8 cellular contexts compared by ENCODE assay signal in genomic region chr17:78359936-78360370, GRCh38. TPM values are rescaled to one million over a fixed set of nuclear protein-coding genes. Genes with fewer than 3 reads are reported as not detected.
DNase-seq lines count a peak whose midpoint lies in the region; ATAC-seq and TF ChIP-seq lines count a peak whose summit lies in the region.

TSS of gene SOCS3 (minus strand) at chr17:78360077. CDS start at chr17:78359095, 982 bp downstream.

- POLR2A ChIA-PET in activated CD4-positive, alpha-beta T cell treated with anti-CD3 and anti-CD28 coated beads, Interleukin-2, amount 10 ng/mL, durations not matched to agents 7 days and 5 days (lab: Charles Lee): interaction anchor here (1.3 kb wide), 1 partner anchor 109 kb away, joined by 4 read pairs; no protein-coding TSS in a partner anchor

- H3K9me3 Mint-ChIP-seq in activated CD4-positive, alpha-beta T cell treated with anti-CD3 and anti-CD28 coated beads, Interleukin-2, amount 10 ng/mL, durations not matched to agents 7 days and 5 days: no peaks in the 10 kb centered on the region

- H3K4me3 ChIP-seq in colonic mucosa: peak within 1 kb of the TSS; percentile 83

- H3K27me3 ChIP-seq in colonic mucosa: no peaks in the 10 kb centered on the region

- H3K36me3 Mint-ChIP-seq in activated CD4-positive, alpha-beta T cell treated with anti-CD3 and anti-CD28 coated beads, Interleukin-2, amount 10 ng/mL, durations not matched to agents 7 days and 5 days (ENCODE audit: low read depth): peaks cover 29% of the 10 kb centered on the region

- peak within 1 kb of the TSS; percentile 96 for H3K27ac ChIP-seq in colonic mucosa

- H3K9me3 ChIP-seq in colonic mucosa: no peaks in the 10 kb centered on the region

- peak within 1 kb of the TSS; percentile 89 for H3K27ac Mint-ChIP-seq in activated CD4-positive, alpha-beta T cell treated with anti-CD3 and anti-CD28 coated beads, Interleukin-2, amount 10 ng/mL, durations not matched to agents 7 days and 5 days

- peaks cover 50% of the 10 kb centered on the region for H3K4me1 Mint-ChIP-seq in activated CD4-positive, alpha-beta T cell treated with anti-CD3 and anti-CD28 coated beads, Interleukin-2, amount 10 ng/mL, durations not matched to agents 7 days and 5 days

- intact Hi-C loops in colonic mucosa (cut with DNase I) (loop anchor here (2.0 to 5.0 kb wide), 2 partner anchors 48 to 63 kb away; no protein-coding TSS in a partner anchor), left colon (cut with DNase I, micrococcal nuclease) (loop anchor here in 1 of 2 donors (5.0 kb wide), 1 partner anchor 62 kb away; no protein-coding TSS in a partner anchor)

- DNase-seq in NCI-H524 treated with DMSO at 0.1 percent for 48 hours (lab: John Stamatoyannopoulos, UW): peak; percentile 40
- peak; percentile 97 for DNase-seq in activated CD4-positive, alpha-beta T cell treated with anti-CD3 and anti-CD28 coated beads, Interleukin-2, amount 10 ng/mL, durations not matched to agents 7 days and 5 days
- peak; percentile 96 for DNase-seq in colonic mucosa
- peak; percentile 93 to 95 for DNase-seq in left colon
- DNase-seq in stimulated activated CD4-positive, alpha-beta T cell treated with anti-CD3 and anti-CD28 coated beads, Interleukin-1b, Interleukin-23, amount 100 ng/mL, for 24 hours (ENCODE audit: low read depth in 4 of 4, low spot score in 1 of 4): peak; percentile 83 to 96 (median 94)
- DNase-seq in cerebellar nuclear complex (lab: John Stamatoyannopoulos, UW): no peak

- TF ChIP-seq CTCF in colonic mucosa (IDR thresholded peaks at IDR 0.05): no peak

- peak; percentile 31 for ATAC-seq in GM18505 (IDR thresholded peaks at IDR 0.05; ENCODE audit: unreplicated experiment)
- peak; percentile 39 for ATAC-seq in HG03354 (IDR thresholded peaks at IDR 0.05; ENCODE audit: poor library complexity, severe bottlenecking, unreplicated experiment)
- peak; percentile 84 for ATAC-seq in left colon

- H3K4me3 Mint-ChIP-seq in activated CD4-positive, alpha-beta T cell treated with anti-CD3 and anti-CD28 coated beads, Interleukin-2, amount 10 ng/mL, durations not matched to agents 7 days and 5 days: peak within 1 kb of the TSS; percentile 82

- H3K36me3 ChIP-seq in colonic mucosa: peaks cover 6% of the 10 kb centered on the region

- peak within 1 kb of the TSS; percentile 78 to 96 for H3K9ac ChIP-seq in colonic mucosa (ENCODE audit: low read depth in 2 of 2, low read length in 2 of 2)

- peak; percentile 72 for TF ChIP-seq POLR2A in GM18505 (IDR thresholded peaks at IDR 0.05; ENCODE audit: borderline replicate concordance, extremely low read depth, insufficient read depth, insufficient read length)

- peaks cover 7% of the 10 kb centered on the region for H3K4me1 ChIP-seq in colonic mucosa

- CTCF ChIA-PET in activated CD4-positive, alpha-beta T cell treated with anti-CD3 and anti-CD28 coated beads, Interleukin-2, amount 10 ng/mL, durations not matched to agents 7 days and 5 days (lab: Charles Lee): interaction anchor here (0.6 to 3.5 kb wide), 12 partner anchors 13 to 844 kb away, joined by 3 to 56 read pairs (median 4); no protein-coding TSS in a partner anchor

- H3K27me3 Mint-ChIP-seq in activated CD4-positive, alpha-beta T cell treated with anti-CD3 and anti-CD28 coated beads, Interleukin-2, amount 10 ng/mL, durations not matched to agents 7 days and 5 days: peaks cover 3% of the 10 kb centered on the region

RNA-seq across cellular contexts. Expression of gene SOCS3, which starts in this region (rescaled TPM):
- total RNA-seq in activated CD4-positive, alpha-beta T cell treated with anti-CD3 and anti-CD28 coated beads, Interleukin-2, amount 10 ng/mL, durations not matched to agents 7 days and 5 days: 10 to 100 TPM; 22.2 to 24.4 TPM
- total RNA-seq in colonic mucosa: 10 to 100 TPM; 19.7 to 29.4 TPM
- 10 to 100 TPM; 11.6 to 33.1 TPM for total RNA-seq in left colon

Comparison
In these comparisons a context has a peak if more than half of its experiments do, and no peak if none do; other contexts are left out.
1. ATAC-seq: peak in every context shown above with its lines; median percentile 84 in left colon; 39 in HG03354; 31 in GM18505.
2. DNase-seq: peak in NCI-H524 treated with DMSO at 0.1 percent for 48 hours (single experiment), activated CD4-positive, alpha-beta T cell treated with anti-CD3 and anti-CD28 coated beads, Interleukin-2, amount 10 ng/mL, durations not matched to agents 7 days and 5 days (single experiment), colonic mucosa (single experiment), left colon (2 of 2) and stimulated activated CD4-positive, alpha-beta T cell treated with anti-CD3 and anti-CD28 coated beads, Interleukin-1b, Interleukin-23, amount 100 ng/mL, for 24 hours (4 of 4); none in cerebellar nuclear complex (0 of 2).